ENCODE assay signal across 11 cellular contexts in the genomic region with DNA sequence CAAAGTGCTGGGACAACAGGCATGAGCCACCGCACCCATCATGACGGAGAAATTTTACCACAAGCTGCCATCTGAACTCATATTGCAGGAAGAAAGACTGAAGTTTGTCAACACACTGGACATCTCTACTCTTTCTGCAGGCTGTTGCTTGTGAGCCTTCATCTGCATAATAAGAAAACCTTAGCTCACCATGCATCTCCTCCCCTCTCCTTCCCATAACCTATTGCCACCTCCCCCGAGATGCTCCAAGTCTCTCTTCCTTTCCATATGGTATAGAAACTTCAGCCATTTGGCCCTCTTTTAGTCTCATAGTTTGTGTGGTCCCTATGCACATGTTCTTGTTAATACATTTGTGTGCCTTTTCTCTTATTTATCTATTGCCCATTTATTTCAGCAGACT.
"Had no signal": no experiment of that assay in that cellular context is flagged by ENCODE, and none has a peak within 500 bp of the region (broad histone marks: within the 10 kb centered on the region; RNA-seq: fewer than 3 reads in every experiment).

No MANE protein-coding gene starts in this region.

- H3K4me1 ChIP-seq: adrenal gland, ascending aorta, body of pancreas, breast epithelium had no signal

- ATAC-seq: activated naive CD4-positive, alpha-beta T cell treated with anti-CD3 and anti-CD28 coated beads, Interleukin-2, amount 50 U/mL, for 72 hours; activated naive CD8-positive, alpha-beta T cell treated with anti-CD3 and anti-CD28 coated beads, Interleukin-2, amount 50 U/mL, for 24 hours; activated T-cell treated with anti-CD3 and anti-CD28 coated beads, Interleukin-2, amount 50 U/mL, for 4 hours; activated T-cell treated with anti-CD3 and anti-CD28 coated beads, Interleukin-2, amount 50 U/mL, for 72 hours; activated T-helper 17 cell treated with anti-CD3 and anti-CD28 coated beads, Interleukin-2, amount 50 U/mL, for 72 hours; body of pancreas had no signal

- H3K36me3 ChIP-seq: adrenal gland, ascending aorta, brain microvascular endothelial cell, breast epithelium, cardiac muscle cell had no signal

- H3K27ac ChIP-seq: adrenal gland, ascending aorta, body of pancreas, brain microvascular endothelial cell, breast epithelium, cardiac muscle cell had no signal

- H3K4me3 ChIP-seq: adrenal gland, ascending aorta, body of pancreas, breast epithelium, cardiac muscle cell had no signal

- H3K9me3 ChIP-seq: adrenal gland, ascending aorta, body of pancreas, breast epithelium had no signal
